23 cellular contexts compared by ENCODE assay signal in genomic region chr11:2696461-2696860, GRCh38. TPM values are rescaled to one million over a fixed set of nuclear protein-coding genes. Genes with fewer than 3 reads are reported as not detected.
DNase-seq lines count a peak whose midpoint lies in the region; ATAC-seq and TF ChIP-seq lines count a peak whose summit lies in the region.
"Had no signal": no experiment of that assay in that cellular context is flagged by ENCODE, and none has a peak within 500 bp of the region (broad histone marks: within the 10 kb centered on the region; RNA-seq: fewer than 3 reads in every experiment).

No MANE protein-coding gene starts in this region.

- H3K9me2 ChIP-seq in GM23338 (ENCODE audit: insufficient read depth) = no peaks in the 10 kb centered on the region

- POLR2A ChIA-PET in activated B cell treated with CpG ODN at 0.5 μM for 24 hours (lab: Charles Lee) = no interaction called here

- in situ Hi-C loops in HAP-1 (cut with MboI; ENCODE audit: low sequenced_read_pairs) = no loop called here

- CTCF ChIA-PET in activated B cell treated with CpG ODN at 0.5 μM for 24 hours (lab: Charles Lee) = no interaction called here
- CTCF ChIA-PET in activated naive CD4-positive, alpha-beta T cell treated with anti-CD3 and anti-CD28 coated beads for 36 hours (lab: Charles Lee) = no interaction called here

- peak overlapping the region; percentile 35; the same call in 2 of the 3 replicates for H3K4me3 Mint-ChIP-seq in GM23338
- H3K4me3 Mint-ChIP-seq in activated B cell treated with CpG ODN at 0.5 μM for 24 hours = peak overlapping the region; percentile 19
- H3K4me3 Mint-ChIP-seq in glutamatergic neuron (ENCODE audit: unreplicated experiment) = peak overlapping the region; percentile 98
- no peak overlapping the region for H3K4me3 Mint-ChIP-seq in activated naive CD4-positive, alpha-beta T cell treated with anti-CD3 and anti-CD28 coated beads for 36 hours
- H3K4me3 Mint-ChIP-seq: activated CD8-positive, alpha-beta T cell treated with anti-CD3 and anti-CD28 coated beads for 36 hours; activated naive CD4-positive, alpha-beta T cell treated with anti-CD3 and anti-CD28 coated beads, Interleukin-2, amount 10 ng/mL, durations not matched to agents 7 days and 5 days; B cell; stimulated activated effector memory CD8-positive, alpha-beta T cell treated with anti-CD3 and anti-CD28 coated beads, Interleukin-12 subunit alpha, Interleukin-12 subunit beta, amount 100 ng/mL, for 72 hours had no signal

- H4K20me1 ChIP-seq in GM23338 (replicated peaks; ENCODE audit: insufficient read depth) = peaks cover 3% of the 10 kb centered on the region; the same call in 1 of the 2 replicates
- peaks cover 68% of the 10 kb centered on the region for H4K20me1 ChIP-seq in osteoblast (ENCODE audit: insufficient read depth, low read length)

- H3K4me2 ChIP-seq in GM23338 (peak overlapping the region; percentile 82), osteoblast (ENCODE audit: insufficient read depth, low read length) (peak overlapping the region; percentile 81)

- H3K36me3 Mint-ChIP-seq in GM23338 (ENCODE audit: low read depth) (peaks cover 36% of the 10 kb centered on the region), activated B cell treated with CpG ODN at 0.5 μM for 24 hours (ENCODE audit: low read depth) (peaks cover 15% of the 10 kb centered on the region), glutamatergic neuron (ENCODE audit: unreplicated experiment) (no peaks in the 10 kb centered on the region)
- H3K36me3 Mint-ChIP-seq in activated naive CD4-positive, alpha-beta T cell treated with anti-CD3 and anti-CD28 coated beads for 36 hours (ENCODE audit: low read depth) = no peaks in the 10 kb centered on the region

- peaks cover 7% of the 10 kb centered on the region; the same call in 1 of the 2 replicates for H3K27me3 ChIP-seq in GM23338 (ENCODE audit: insufficient read depth)
- H3K27me3 ChIP-seq in osteoblast (ENCODE audit: insufficient read depth, low read length) = no peaks in the 10 kb centered on the region
- no peaks in the 10 kb centered on the region for H3K27me3 ChIP-seq in HAP-1 (ENCODE audit: low read depth)
- H3K27me3 ChIP-seq: dorsolateral prefrontal cortex, right lobe of liver, transverse colon had no signal

- H3K27ac ChIP-seq in GM23338 (ENCODE audit: low read depth) = no peak overlapping the region
- no peak overlapping the region for H3K27ac ChIP-seq in osteoblast (ENCODE audit: low read depth, low read length)
- H3K27ac ChIP-seq: dorsolateral prefrontal cortex, prostate gland, right lobe of liver, transverse colon had no signal

- intact Hi-C loops in activated B cell treated with CpG ODN at 0.5 μM for 24 hours (cut with micrococcal nuclease) = loop anchor here (10.0 kb wide), 1 partner anchor 162 kb away; no protein-coding TSS in a partner anchor
- intact Hi-C loops in activated naive CD4-positive, alpha-beta T cell treated with anti-CD3 and anti-CD28 coated beads for 36 hours (cut with micrococcal nuclease) = loop anchor here (10.0 kb wide), 1 partner anchor 252 kb away; the partner anchor contains the start of genes KCNQ1 and TRPM5

- H3K4me3 ChIP-seq in GM23338 = no peak overlapping the region
- no peak overlapping the region for H3K4me3 ChIP-seq in osteoblast (ENCODE audit: insufficient read depth, low read length)
- H3K4me3 ChIP-seq in HAP-1 = no peak overlapping the region
- H3K4me3 ChIP-seq: prostate gland, right lobe of liver, transverse colon had no signal

- TF ChIP-seq CTCF in GM23338 (conservative IDR thresholded peaks at IDR 0.05; ENCODE audit: low read depth in 2 of 2) (no peak), activated B cell treated with CpG ODN at 0.5 μM for 24 hours (IDR thresholded peaks at IDR 0.05) (no peak), glutamatergic neuron (IDR thresholded peaks at IDR 0.05; ENCODE audit: partially characterized antibody, unreplicated experiment) (no peak), osteoblast (IDR thresholded peaks at IDR 0.05; ENCODE audit: extremely low read depth, low read depth, low read length) (no peak)

- H3K79me2 ChIP-seq in GM23338 (replicated peaks; ENCODE audit: insufficient read depth) (peaks cover 67% of the 10 kb centered on the region), osteoblast (ENCODE audit: insufficient read depth, low read length) (peaks cover 83% of the 10 kb centered on the region)

- H3K9me3 ChIP-seq in osteoblast (ENCODE audit: low read depth, low read length) = no peaks in the 10 kb centered on the region
- no peaks in the 10 kb centered on the region for H3K9me3 ChIP-seq in HAP-1
- H3K9me3 ChIP-seq: prostate gland, right lobe of liver, transverse colon had no signal

- peaks cover 61% of the 10 kb centered on the region for H3K4me1 ChIP-seq in GM23338 (ENCODE audit: insufficient read depth)
- H3K4me1 ChIP-seq in osteoblast (ENCODE audit: insufficient read depth, low read length) = peaks cover 19% of the 10 kb centered on the region
- H3K4me1 ChIP-seq in HAP-1 = no peaks in the 10 kb centered on the region
- H3K4me1 ChIP-seq: prostate gland had no signal

- ATAC-seq in GM23338 (no peak), activated B cell treated with CpG ODN at 0.5 μM for 24 hours (ENCODE audit: low read depth) (no peak)
- ATAC-seq: activated CD8-positive, alpha-beta T cell treated with anti-CD3 and anti-CD28 coated beads for 36 hours; left lobe of liver; right lobe of liver; stimulated activated effector memory CD8-positive, alpha-beta T cell treated with anti-CD3 and anti-CD28 coated beads, Interleukin-12 subunit alpha, Interleukin-12 subunit beta, amount 100 ng/mL, for 72 hours had no signal

- H3K9me3 Mint-ChIP-seq in GM23338 (peaks cover 11% of the 10 kb centered on the region), activated B cell treated with CpG ODN at 0.5 μM for 24 hours (no peaks in the 10 kb centered on the region), glutamatergic neuron (ENCODE audit: unreplicated experiment) (peaks cover 13% of the 10 kb centered on the region)
- H3K9me3 Mint-ChIP-seq in activated naive CD4-positive, alpha-beta T cell treated with anti-CD3 and anti-CD28 coated beads for 36 hours = no peaks in the 10 kb centered on the region
- H3K9me3 Mint-ChIP-seq: activated CD8-positive, alpha-beta T cell treated with anti-CD3 and anti-CD28 coated beads for 36 hours; activated naive CD4-positive, alpha-beta T cell treated with anti-CD3 and anti-CD28 coated beads, Interleukin-2, amount 10 ng/mL, durations not matched to agents 7 days and 5 days; stimulated activated effector memory CD8-positive, alpha-beta T cell treated with anti-CD3 and anti-CD28 coated beads, Interleukin-12 subunit alpha, Interleukin-12 subunit beta, amount 100 ng/mL, for 72 hours had no signal

- DNase-seq in GM23338 (ENCODE audit: low spot score) (no peak), activated B cell treated with CpG ODN at 0.5 μM for 24 hours (no peak), glutamatergic neuron (no peak), osteoblast (ENCODE audit: insufficient read length, low spot score, missing footprints) (no peak), HAP-1 (ENCODE audit: low spot score in 2 of 2) (no peak), pons (ENCODE audit: low spot score) (no peak)
- no peak for DNase-seq in activated naive CD4-positive, alpha-beta T cell treated with anti-CD3 and anti-CD28 coated beads for 36 hours
- no peak for DNase-seq in activated CD8-positive, alpha-beta memory T cell treated with anti-CD3 and anti-CD28 coated beads for 24 hours
- DNase-seq: activated CD8-positive, alpha-beta T cell treated with anti-CD3 and anti-CD28 coated beads for 36 hours; EL; H7; NCI-H1436 treated with DMSO at 0.1 percent for 48 hours; NCI-H446; NCI-H82; OCI-M1; transverse colon had no signal

- H2AFZ ChIP-seq in GM23338 = no peak overlapping the region
- H2AFZ ChIP-seq in osteoblast (ENCODE audit: low read length) = no peak overlapping the region

- H3K27me3 Mint-ChIP-seq in GM23338 (ENCODE audit: insufficient read depth, low read depth, poor library complexity) = peaks cover 26% of the 10 kb centered on the region
- no peaks in the 10 kb centered on the region for H3K27me3 Mint-ChIP-seq in activated B cell treated with CpG ODN at 0.5 μM for 24 hours
- H3K27me3 Mint-ChIP-seq in glutamatergic neuron (ENCODE audit: unreplicated experiment) = peaks cover 14% of the 10 kb centered on the region
- H3K27me3 Mint-ChIP-seq in activated naive CD4-positive, alpha-beta T cell treated with anti-CD3 and anti-CD28 coated beads for 36 hours (ENCODE audit: low read depth) = no peaks in the 10 kb centered on the region
- H3K27me3 Mint-ChIP-seq: activated CD8-positive, alpha-beta T cell treated with anti-CD3 and anti-CD28 coated beads for 36 hours; B cell had no signal

- peaks cover 73% of the 10 kb centered on the region for H3K4me1 Mint-ChIP-seq in GM23338
- peaks cover 45% of the 10 kb centered on the region for H3K4me1 Mint-ChIP-seq in activated B cell treated with CpG ODN at 0.5 μM for 24 hours
- peaks cover 36% of the 10 kb centered on the region for H3K4me1 Mint-ChIP-seq in glutamatergic neuron (ENCODE audit: low read depth, unreplicated experiment)
- H3K4me1 Mint-ChIP-seq in activated naive CD4-positive, alpha-beta T cell treated with anti-CD3 and anti-CD28 coated beads for 36 hours (ENCODE audit: low read depth) = peaks cover 8% of the 10 kb centered on the region

- H3K27ac Mint-ChIP-seq in GM23338 (no peak overlapping the region), activated B cell treated with CpG ODN at 0.5 μM for 24 hours (no peak overlapping the region), glutamatergic neuron (ENCODE audit: unreplicated experiment) (no peak overlapping the region)
- H3K27ac Mint-ChIP-seq in activated naive CD4-positive, alpha-beta T cell treated with anti-CD3 and anti-CD28 coated beads for 36 hours = no peak overlapping the region
- H3K27ac Mint-ChIP-seq: activated CD8-positive, alpha-beta T cell treated with anti-CD3 and anti-CD28 coated beads for 36 hours; activated naive CD4-positive, alpha-beta T cell treated with anti-CD3 and anti-CD28 coated beads, Interleukin-2, amount 10 ng/mL, durations not matched to agents 7 days and 5 days; B cell; stimulated activated effector memory CD8-positive, alpha-beta T cell treated with anti-CD3 and anti-CD28 coated beads, Interleukin-12 subunit alpha, Interleukin-12 subunit beta, amount 100 ng/mL, for 72 hours had no signal

- peaks cover 13% of the 10 kb centered on the region for H3F3A ChIP-seq in GM23338 (replicated peaks; ENCODE audit: low read depth)

- H3K36me3 ChIP-seq in GM23338 (ENCODE audit: insufficient read depth) (no peaks in the 10 kb centered on the region), osteoblast (ENCODE audit: insufficient read depth, low read length) (peaks cover 4% of the 10 kb centered on the region), HAP-1 (replicated peaks) (no peaks in the 10 kb centered on the region)
- H3K36me3 ChIP-seq: prostate gland, right lobe of liver, transverse colon had no signal

TF ChIP-seq in GM23338, 12 proteins besides CTCF, POLR2A, EP300 and RAD21 (continues in another document):
- TF ChIP-seq STAT1 (IDR thresholded peaks at IDR 0.05; ENCODE audit: unreplicated experiment) = no peak
- TF ChIP-seq EZH2phosphoT487 (IDR thresholded peaks at IDR 0.05; ENCODE audit: unreplicated experiment) = no peak

RNA-seq across cellular contexts. Expression of gene KCNQ1OT1, which starts 3.3 kb away (rescaled TPM):
- 2.8 and 4.2 TPM in 2 replicates for total RNA-seq in GM23338 (2014; rRNA removed; shearing (Covaris generic))
- polyA plus RNA-seq in GM23338 (2016; fragmentation: Nextera tagmentation; extraction: Ambion mirVana) = 0.89 and 1.5 TPM in 2 replicates
- total RNA-seq in activated B cell treated with CpG ODN at 0.5 μM for 24 hours = 0.88 and 1.2 TPM in 2 replicates
- total RNA-seq in glutamatergic neuron (ENCODE audit: unreplicated experiment) = 14.3 TPM
- total RNA-seq in osteoblast = 5.1 and 6.2 TPM in 2 replicates
- under 1 TPM; 0.17 to 0.20 TPM for total RNA-seq in activated naive CD4-positive, alpha-beta T cell treated with anti-CD3 and anti-CD28 coated beads for 36 hours
